27 cellular contexts compared by ENCODE assay signal in the genomic region with DNA sequence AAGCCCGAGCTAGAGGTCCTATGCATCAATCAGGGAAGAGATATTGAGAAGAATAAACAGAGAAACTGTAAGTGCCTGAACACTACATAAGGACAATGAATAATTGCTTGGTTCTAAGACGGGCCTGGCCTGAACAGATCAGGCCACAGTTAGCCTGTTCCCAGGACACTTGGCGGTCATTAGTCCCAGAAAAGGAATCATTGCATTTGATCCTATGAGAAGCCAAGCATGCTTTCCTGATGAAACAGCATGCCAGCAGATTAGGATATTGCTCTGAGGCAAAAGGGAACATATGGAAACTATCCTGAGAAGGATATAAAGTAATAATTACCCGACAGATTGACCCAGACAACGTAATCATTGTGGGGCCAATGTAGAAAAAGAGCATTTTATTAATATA. TPM values are rescaled to one million over a fixed set of nuclear protein-coding genes. Genes with fewer than 3 reads are reported as not detected.
DNase-seq lines count a peak whose midpoint lies in the region; ATAC-seq and TF ChIP-seq lines count a peak whose summit lies in the region.
"Had no signal": no experiment of that assay in that cellular context is flagged by ENCODE, and none has a peak within 500 bp of the region (broad histone marks: within the 10 kb centered on the region; RNA-seq: fewer than 3 reads in every experiment).

No MANE protein-coding gene starts in this region.

- TF ChIP-seq CTCF in AG09309 (IDR thresholded peaks at IDR 0.05; ENCODE audit: control insufficient read depth, insufficient read depth, low read depth, low read length, missing control alignments) = no peak
- no peak for TF ChIP-seq CTCF in HFFc6 (IDR thresholded peaks at IDR 0.05)
- TF ChIP-seq CTCF in cardiac fibroblast (IDR thresholded peaks at IDR 0.05; ENCODE audit: low read depth, low read length) = no peak
- TF ChIP-seq CTCF in mesothelial cell of epicardium (IDR thresholded peaks at IDR 0.05; ENCODE audit: unreplicated experiment) = no peak

- ATAC-seq in left colon = no peak
- ATAC-seq: A549, GM23338, heart right ventricle, left ventricle myocardium superior had no signal

- no peaks in the 10 kb centered on the region for H3K27me3 Mint-ChIP-seq in HFFc6 (ENCODE audit: insufficient read depth)
- H3K27me3 Mint-ChIP-seq in mesothelial cell of epicardium (ENCODE audit: low read depth) = no peaks in the 10 kb centered on the region
- H3K27me3 Mint-ChIP-seq in activated naive CD4-positive, alpha-beta T cell treated with anti-CD3 and anti-CD28 coated beads, Interleukin-2, amount 10 ng/mL, durations not matched to agents 7 days and 5 days = no peaks in the 10 kb centered on the region
- H3K27me3 Mint-ChIP-seq: activated B cell treated with CpG ODN at 0.5 μM for 24 hours; activated CD4-positive, alpha-beta memory T cell treated with anti-CD3 and anti-CD28 coated beads, Interleukin-2, amount 10 ng/mL, durations not matched to agents 7 days and 5 days; CD4-positive, CD25-positive, alpha-beta regulatory T cell had no signal

- H3K9me3 Mint-ChIP-seq in HFFc6 (no peaks in the 10 kb centered on the region), mesothelial cell of epicardium (peaks cover 19% of the 10 kb centered on the region)
- H3K9me3 Mint-ChIP-seq in activated naive CD4-positive, alpha-beta T cell treated with anti-CD3 and anti-CD28 coated beads, Interleukin-2, amount 10 ng/mL, durations not matched to agents 7 days and 5 days = no peaks in the 10 kb centered on the region
- H3K9me3 Mint-ChIP-seq: activated B cell treated with CpG ODN at 0.5 μM for 24 hours; activated CD4-positive, alpha-beta memory T cell treated with anti-CD3 and anti-CD28 coated beads, Interleukin-2, amount 10 ng/mL, durations not matched to agents 7 days and 5 days had no signal

- CTCF ChIA-PET in activated naive CD4-positive, alpha-beta T cell treated with anti-CD3 and anti-CD28 coated beads, Interleukin-2, amount 10 ng/mL, durations not matched to agents 7 days and 5 days (lab: Charles Lee) = no interaction called here

- peaks cover 54% of the 10 kb centered on the region for H3K4me1 Mint-ChIP-seq in HFFc6 (ENCODE audit: low read depth)
- peaks cover 11% of the 10 kb centered on the region for H3K4me1 Mint-ChIP-seq in mesothelial cell of epicardium
- no peaks in the 10 kb centered on the region for H3K4me1 Mint-ChIP-seq in activated naive CD4-positive, alpha-beta T cell treated with anti-CD3 and anti-CD28 coated beads, Interleukin-2, amount 10 ng/mL, durations not matched to agents 7 days and 5 days
- H3K4me1 Mint-ChIP-seq: activated B cell treated with CpG ODN at 0.5 μM for 24 hours; activated CD4-positive, alpha-beta memory T cell treated with anti-CD3 and anti-CD28 coated beads, Interleukin-2, amount 10 ng/mL, durations not matched to agents 7 days and 5 days; GM23338; immature natural killer cell had no signal

- H3K36me3 Mint-ChIP-seq in HFFc6 (ENCODE audit: low read depth) = peaks cover 13% of the 10 kb centered on the region
- no peaks in the 10 kb centered on the region for H3K36me3 Mint-ChIP-seq in mesothelial cell of epicardium
- no peaks in the 10 kb centered on the region for H3K36me3 Mint-ChIP-seq in activated naive CD4-positive, alpha-beta T cell treated with anti-CD3 and anti-CD28 coated beads, Interleukin-2, amount 10 ng/mL, durations not matched to agents 7 days and 5 days
- H3K36me3 Mint-ChIP-seq: CD4-positive, CD25-positive, alpha-beta regulatory T cell had no signal

- H3K4me3 ChIP-seq in AG09309 (ENCODE audit: control insufficient read depth, low read depth, low read length) = no peak overlapping the region
- H3K4me3 ChIP-seq in cardiac fibroblast (replicated peaks in 1 of 2; ENCODE audit: low read depth in 2 of 2, low read length in 2 of 2) = no peak overlapping the region
- H3K4me3 ChIP-seq: A549, esophagus muscularis mucosa, GM23338, heart right ventricle, Peyer's patch, SK-N-MC, vagina had no signal

- H3K27ac Mint-ChIP-seq in HFFc6 (peak overlapping the region; percentile 84), mesothelial cell of epicardium (peak overlapping the region; percentile 88)
- H3K27ac Mint-ChIP-seq in activated naive CD4-positive, alpha-beta T cell treated with anti-CD3 and anti-CD28 coated beads, Interleukin-2, amount 10 ng/mL, durations not matched to agents 7 days and 5 days = no peak overlapping the region
- H3K27ac Mint-ChIP-seq: activated B cell treated with CpG ODN at 0.5 μM for 24 hours; activated CD4-positive, alpha-beta memory T cell treated with anti-CD3 and anti-CD28 coated beads, Interleukin-2, amount 10 ng/mL, durations not matched to agents 7 days and 5 days; CD4-positive, CD25-positive, alpha-beta regulatory T cell; GM23338; immature natural killer cell had no signal

- intact Hi-C loops in left colon (cut with DNase I, micrococcal nuclease) = no loop called here

- peak overlapping the region; percentile 41; the same call in 1 of the 2 replicates for H3K4me3 Mint-ChIP-seq in HFFc6
- no peak overlapping the region for H3K4me3 Mint-ChIP-seq in mesothelial cell of epicardium
- no peak overlapping the region for H3K4me3 Mint-ChIP-seq in activated naive CD4-positive, alpha-beta T cell treated with anti-CD3 and anti-CD28 coated beads, Interleukin-2, amount 10 ng/mL, durations not matched to agents 7 days and 5 days
- H3K4me3 Mint-ChIP-seq: activated B cell treated with CpG ODN at 0.5 μM for 24 hours; activated CD4-positive, alpha-beta memory T cell treated with anti-CD3 and anti-CD28 coated beads, Interleukin-2, amount 10 ng/mL, durations not matched to agents 7 days and 5 days; CD4-positive, CD25-positive, alpha-beta regulatory T cell; GM23338; immature natural killer cell had no signal

- DNase-seq in AG09309 (ENCODE audit: low read depth) (peak; percentile 70), HFFc6 (peak; percentile 77), cardiac fibroblast (ENCODE audit: low read depth in 2 of 2) (peak; percentile 28 to 59), mesothelial cell of epicardium (ENCODE audit: low spot score in 2 of 2, unreplicated experiment in 2 of 2) (no peak), mucosa of gallbladder (ENCODE audit: low spot score) (no peak), left colon (no peak)
- DNase-seq in activated naive CD4-positive, alpha-beta T cell treated with anti-CD3 and anti-CD28 coated beads, Interleukin-2, amount 10 ng/mL, durations not matched to agents 7 days and 5 days = no peak
- DNase-seq in central memory CD4-positive, alpha-beta T cell = no peak
- DNase-seq: activated B cell treated with CpG ODN at 0.5 μM for 24 hours; activated CD4-positive, alpha-beta memory T cell treated with anti-CD3 and anti-CD28 coated beads, Interleukin-2, amount 10 ng/mL, durations not matched to agents 7 days and 5 days; anterior cingulate cortex; CD4-positive, CD25-positive, alpha-beta regulatory T cell; cerebellar nuclear complex; effector CD4-positive, alpha-beta T cell; heart right ventricle; immature natural killer cell; KBM-7; left ventricle myocardium superior; NCI-H187; NCI-H2227 treated with DMSO at 0.1 percent for 48 hours; Peyer's patch had no signal

RNA-seq across cellular contexts. Expression of a gene that starts 51.9 kb away (rescaled TPM):
- total RNA-seq in HFFc6 (2021; fragmentation: NEBNext Ultra II Directional; extraction: Animal tissue kit (Norgen Biotek cat#: 25700)) = not detected
- total RNA-seq in mesothelial cell of epicardium (not detected in 3 replicates), mucosa of gallbladder (0.72 TPM), left colon (not detected)
- total RNA-seq: activated B cell treated with CpG ODN at 0.5 μM for 24 hours; activated CD4-positive, alpha-beta memory T cell treated with anti-CD3 and anti-CD28 coated beads, Interleukin-2, amount 10 ng/mL, durations not matched to agents 7 days and 5 days; CD4-positive, CD25-positive, alpha-beta regulatory T cell; esophagus muscularis mucosa; Peyer's patch; renal cortical epithelial cell; vagina had no signal

Comparison
In these comparisons a context has a peak if more than half of its experiments do, and no peak if none do; other contexts are left out.
1. DNase-seq: peak in AG09309 (single experiment), HFFc6 (single experiment) and cardiac fibroblast (2 of 2); none in mesothelial cell of epicardium (0 of 2), activated naive CD4-positive, alpha-beta T cell treated with anti-CD3 and anti-CD28 coated beads, Interleukin-2, amount 10 ng/mL, durations not matched to agents 7 days and 5 days (single experiment), mucosa of gallbladder (single experiment), left colon (0 of 2) and central memory CD4-positive, alpha-beta T cell (single experiment).